In the genomic region with DNA sequence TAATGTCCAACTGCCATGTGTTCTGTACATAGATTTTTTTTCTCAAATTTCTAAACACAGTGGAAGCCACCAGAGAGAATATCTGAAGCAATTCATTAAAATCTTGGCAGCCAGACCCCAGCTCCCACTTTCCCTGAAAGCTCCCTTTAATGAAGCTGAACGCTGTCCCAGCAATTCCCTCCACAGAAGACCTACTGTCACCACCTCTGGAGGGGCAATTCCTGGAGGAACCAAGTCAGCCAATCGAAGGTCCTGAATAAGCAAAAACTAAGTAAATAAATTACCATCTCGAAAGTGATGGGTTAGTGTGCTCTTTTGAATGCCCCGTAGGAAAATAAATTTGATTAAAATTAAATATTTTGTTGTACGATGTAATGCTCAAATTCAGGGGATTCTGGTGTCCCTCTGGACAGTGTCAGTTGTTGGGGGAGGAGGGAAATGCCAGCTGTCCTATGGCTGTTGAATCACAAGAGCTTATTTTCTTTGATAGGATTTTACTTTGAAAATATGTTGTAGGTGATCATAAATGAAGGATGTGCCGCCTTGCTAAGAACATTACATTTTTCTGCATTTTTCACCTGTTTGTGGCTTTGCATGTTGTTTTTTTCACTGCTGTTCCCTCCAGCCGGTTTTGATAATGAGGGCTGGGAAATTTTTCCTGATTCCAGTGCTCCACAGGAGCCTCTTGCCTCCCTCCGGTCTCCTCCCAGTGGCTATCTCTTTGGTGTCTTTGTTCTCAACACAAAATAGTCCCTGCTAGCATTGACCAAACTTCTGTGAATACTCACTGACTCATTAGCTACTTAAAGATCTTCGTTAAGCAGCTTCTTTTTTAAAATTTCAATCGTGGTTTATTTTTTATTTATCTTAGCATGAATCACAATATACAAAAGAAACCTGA, we compare ENCODE assay signal across 9 cellular contexts. TPM values are rescaled to one million over a fixed set of nuclear protein-coding genes. Genes with fewer than 3 reads are reported as not detected.
DNase-seq lines count a peak whose midpoint lies in the region; ATAC-seq, FAIRE-seq and TF ChIP-seq lines count a peak whose summit lies in the region.
"Had no signal": no experiment of that assay in that cellular context is flagged by ENCODE, and none has a peak within 500 bp of the region (broad histone marks: within the 10 kb centered on the region; RNA-seq: fewer than 3 reads in every experiment).

No MANE protein-coding gene starts in this region.

- no peak overlapping the region for H3K27ac Mint-ChIP-seq in activated naive CD8-positive, alpha-beta T cell treated with anti-CD3 and anti-CD28 coated beads, Interleukin-2, amount 50 U/mL, for 24 hours
- H3K27ac Mint-ChIP-seq: CD4-positive, CD25-positive, alpha-beta regulatory T cell had no signal

- CTCF ChIA-PET in A549 (lab: Yijun Ruan, JAX), result interaction anchor here (0.7 to 1.7 kb wide), 2 partner anchors 11 to 15 kb away, joined by 4 to 9 read pairs; no protein-coding TSS in a partner anchor

- ATAC-seq in A549 (peak; percentile 81 to 83), GM21825 (IDR thresholded peaks at IDR 0.05; ENCODE audit: unreplicated experiment) (no peak), GM19324 (IDR thresholded peaks at IDR 0.05; ENCODE audit: low FRiP score, unreplicated experiment) (no peak)
- no peak for ATAC-seq in activated naive CD8-positive, alpha-beta T cell treated with anti-CD3 and anti-CD28 coated beads, Interleukin-2, amount 50 U/mL, for 24 hours

- peak overlapping the region; percentile 70 to 81 for H3K27ac ChIP-seq in A549

- no peaks in the 10 kb centered on the region for H3K9me3 ChIP-seq in A549

- no peak overlapping the region for H3K4me3 Mint-ChIP-seq in activated naive CD8-positive, alpha-beta T cell treated with anti-CD3 and anti-CD28 coated beads, Interleukin-2, amount 50 U/mL, for 24 hours
- H3K4me3 Mint-ChIP-seq: CD4-positive, CD25-positive, alpha-beta regulatory T cell had no signal

- no peak for TF ChIP-seq RAD21 in A549 (conservative IDR thresholded peaks at IDR 0.05 in 1 of 2, IDR thresholded peaks at IDR 0.05 in 1 of 2)

- POLR2A ChIA-PET in A549 (lab: Yijun Ruan, JAX), result interaction anchor here (0.7 to 2.0 kb wide), 8 partner anchors 9 to 135 kb away, joined by 3 to 15 read pairs (median 6); partner anchors contain the start of genes GSAP and PTPN12

- no peak for FAIRE-seq in A549 (lab: Jason Lieb, UNC)

- H3K4me2 ChIP-seq in A549, result peak overlapping the region; percentile 74

- WGBS in A549 (ENCODE audit: missing lambda C conversion rate), result 12% methylated on average over 10 of the region's 10 CpGs

- TF ChIP-seq POLR2A in A549 (IDR thresholded peaks at IDR 0.05; ENCODE audit: low read length), result no peak

- H3K27me3 Mint-ChIP-seq in activated naive CD8-positive, alpha-beta T cell treated with anti-CD3 and anti-CD28 coated beads, Interleukin-2, amount 50 U/mL, for 24 hours, result peaks cover 2% of the 10 kb centered on the region

- peaks cover 37% of the 10 kb centered on the region for H3K4me1 ChIP-seq in A549

- no peak for TF ChIP-seq CTCF in A549 (IDR thresholded peaks at IDR 0.05)

- DNase-seq in A549 (ENCODE audit: low read depth in 1 of 2, low spot score in 1 of 2), result peak; percentile 53
- peak; percentile 91 for DNase-seq in HCEC 1CT
- DNase-seq in SW480 (ENCODE audit: low spot score), result peak; percentile 91
- DNase-seq in iPS DF 19.7 (ENCODE audit: low read depth, low spot score), result peak; percentile 56
- DNase-seq in activated naive CD8-positive, alpha-beta T cell treated with anti-CD3 and anti-CD28 coated beads, Interleukin-2, amount 50 U/mL, for 24 hours, result no peak
- no peak for DNase-seq in cerebellar nuclear complex (lab: John Stamatoyannopoulos, UW)
- DNase-seq: CD4-positive, CD25-positive, alpha-beta regulatory T cell had no signal

- H3K4me3 ChIP-seq in A549, result peak overlapping the region; percentile 16; the same call in 2 of the 3 replicates

- peaks cover 22% of the 10 kb centered on the region for H3K4me1 Mint-ChIP-seq in activated naive CD8-positive, alpha-beta T cell treated with anti-CD3 and anti-CD28 coated beads, Interleukin-2, amount 50 U/mL, for 24 hours

- H3K9me3 Mint-ChIP-seq in activated naive CD8-positive, alpha-beta T cell treated with anti-CD3 and anti-CD28 coated beads, Interleukin-2, amount 50 U/mL, for 24 hours, result no peaks in the 10 kb centered on the region
- H3K9me3 Mint-ChIP-seq: CD4-positive, CD25-positive, alpha-beta regulatory T cell had no signal

- peaks cover 2% of the 10 kb centered on the region for H3K36me3 Mint-ChIP-seq in activated naive CD8-positive, alpha-beta T cell treated with anti-CD3 and anti-CD28 coated beads, Interleukin-2, amount 50 U/mL, for 24 hours (ENCODE audit: low read depth)
- H3K36me3 Mint-ChIP-seq: CD4-positive, CD25-positive, alpha-beta regulatory T cell had no signal

- no peak for TF ChIP-seq EP300 in A549 (IDR thresholded peaks at IDR 0.05)

TF ChIP-seq in A549, 52 proteins besides CTCF, POLR2A, EP300 and RAD21:
- TF ChIP-seq SMC3 (IDR thresholded peaks at IDR 0.05) (0 out of 3 replicates have a peak, but pooled peaks have one; percentile 18), EHMT2 (IDR thresholded peaks at IDR 0.05; ENCODE audit: low read depth) (no peak), JUNB (IDR thresholded peaks at IDR 0.05) (no peak), POLR2AphosphoS2 (conservative IDR thresholded peaks at IDR 0.05; ENCODE audit: low read length) (no peak), MAFK (IDR thresholded peaks at IDR 0.05; ENCODE audit: partially characterized antibody) (peak; percentile 15), FOSL2 (IDR thresholded peaks at IDR 0.05) (no peak), FOSL2 (CRISPR knock-in tag; IDR thresholded peaks at IDR 0.05) (peak; percentile 30), HOXB5 (CRISPR knock-in tag; IDR thresholded peaks at IDR 0.05) (no peak), JUN (IDR thresholded peaks at IDR 0.05) (no peak), NFE2L2 (conservative IDR thresholded peaks at IDR 0.05; ENCODE audit: low read length) (no peak)

RNA-seq across cellular contexts. Expression of gene GSAP, which starts 9.3 kb away (rescaled TPM):
- polyA plus RNA-seq in A549 (2011; rRNA removed), result 18.6 and 22.6 TPM in 2 replicates
- polyA plus RNA-seq in A549 (2012; cell fraction: cytosol; rRNA removed), result 1.7 and 2.0 TPM in 2 replicates
- 3.5 and 6.0 TPM in 2 replicates for polyA plus RNA-seq in A549 (2012; cell fraction: nucleus; rRNA removed)
- 4.1 to 4.9 TPM (median 4.7 TPM) in 3 replicates for polyA plus RNA-seq in A549 (2017; fragmentation: RNase III; extraction: RNeasy Plus Mini Kit Qiagen cat#74134 plus additional on column Dnase treatment)
- 12.5 and 14.1 TPM in 2 replicates for polyA minus RNA-seq in A549 (2011; rRNA and poly(A)+ RNA removed)

Comparison
In these comparisons a context has a peak if more than half of its experiments do, and no peak if none do; other contexts are left out.
1. ATAC-seq: peak in A549 (2 of 2); none in GM21825 (single experiment), activated naive CD8-positive, alpha-beta T cell treated with anti-CD3 and anti-CD28 coated beads, Interleukin-2, amount 50 U/mL, for 24 hours (single experiment) and GM19324 (single experiment).
2. DNase-seq: peak in A549 (2 of 2), HCEC 1CT (single experiment), SW480 (single experiment) and iPS DF 19.7 (single experiment); none in activated naive CD8-positive, alpha-beta T cell treated with anti-CD3 and anti-CD28 coated beads, Interleukin-2, amount 50 U/mL, for 24 hours (single experiment) and cerebellar nuclear complex (0 of 2).